ENCODE assay signal across 28 cellular contexts in genomic region chr5:174799146-174799545, GRCh38.
A peak's percentile ranks its signal among the peaks of the same experiment; 100 is the strongest.
DNase-seq lines count a peak whose midpoint lies in the region; ATAC-seq and TF ChIP-seq lines count a peak whose summit lies in the region.
"Had no signal": no experiment of that assay in that cellular context is flagged by ENCODE, and none has a peak within 500 bp of the region (broad histone marks: within the 10 kb centered on the region; RNA-seq: fewer than 3 reads in every experiment).

No MANE protein-coding gene starts in this region.

- no peak overlapping the region for H4K8ac ChIP-seq in trophoblast cell (ENCODE audit: low read depth, low read length)

- DNase-seq in Daoy (ENCODE audit: low read depth): peak; percentile 69
- DNase-seq in T1000 (lab: John Stamatoyannopoulos, UW): peak; percentile 4
- peak; percentile 43 for DNase-seq in fibroblast of peridontal ligament (ENCODE audit: extremely low read depth)
- DNase-seq in trophoblast cell: no peak
- DNase-seq in right atrium auricular region (ENCODE audit: low spot score): no peak
- DNase-seq in mucosa of descending colon: no peak
- DNase-seq: activated CD8-positive, alpha-beta T cell treated with anti-CD3 and anti-CD28 coated beads, Interleukin-2, amount 10 ng/mL, durations not matched to agents 7 days and 5 days; activated naive CD4-positive, alpha-beta T cell treated with anti-CD3 and anti-CD28 coated beads, Interleukin-2, amount 10 ng/mL, durations not matched to agents 7 days and 5 days; activated T-cell treated with anti-CD3 and anti-CD28 coated beads, Interleukin-2, amount 50 U/mL, for 4 hours; aorta; colonic mucosa; COR-L47; DMS79 treated with DMSO at 0.1 percent for 48 hours; foreskin melanocyte; hypothalamus; islet precursor cell; mesendoderm; NCI-H1048; NCI-H2029; sigmoid colon; T-helper 9 cell had no signal

- H3K4me3 ChIP-seq in trophoblast cell (ENCODE audit: low read depth, low read length) (no peak overlapping the region), right atrium auricular region (no peak overlapping the region), mucosa of descending colon (no peak overlapping the region)
- H3K4me3 ChIP-seq: colonic mucosa, HAP-1, sigmoid colon, thoracic aorta had no signal

- H3K79me2 ChIP-seq in trophoblast cell (ENCODE audit: control insufficient read depth, insufficient read depth, low read length, poor library complexity): no peaks in the 10 kb centered on the region

- H3K36me3 ChIP-seq in trophoblast cell (ENCODE audit: control insufficient read depth in 1 of 2, insufficient read depth in 2 of 2, low read length in 2 of 2) (no peaks in the 10 kb centered on the region), right atrium auricular region (no peaks in the 10 kb centered on the region), mucosa of descending colon (ENCODE audit: low read depth) (no peaks in the 10 kb centered on the region)
- H3K36me3 ChIP-seq: colonic mucosa, HAP-1, sigmoid colon, thoracic aorta had no signal

- H2BK5ac ChIP-seq in trophoblast cell (ENCODE audit: low read depth, low read length, poor library complexity): no peak overlapping the region

- no peak overlapping the region for H3K9ac ChIP-seq in trophoblast cell (ENCODE audit: low read length)

- H4K91ac ChIP-seq in trophoblast cell (ENCODE audit: low read depth, low read length): peak overlapping the region; percentile 22

- H3K4ac ChIP-seq in trophoblast cell (ENCODE audit: low read depth, low read length): no peak overlapping the region

- TF ChIP-seq CTCF in right atrium auricular region (IDR thresholded peaks at IDR 0.05) (no peak), mucosa of descending colon (IDR thresholded peaks at IDR 0.05) (no peak)

- peaks cover 0 to 6% of the 10 kb centered on the region in 2 experiments for H3K4me1 ChIP-seq in trophoblast cell (ENCODE audit: control insufficient read depth in 1 of 2, insufficient read depth in 2 of 2, low read length in 2 of 2)
- no peaks in the 10 kb centered on the region for H3K4me1 ChIP-seq in right atrium auricular region
- no peaks in the 10 kb centered on the region for H3K4me1 ChIP-seq in mucosa of descending colon (ENCODE audit: low read depth)
- H3K4me1 ChIP-seq: colonic mucosa, HAP-1, sigmoid colon had no signal

- no peak overlapping the region for H3K14ac ChIP-seq in trophoblast cell (ENCODE audit: low read length)

- intact Hi-C loops in mucosa of descending colon (cut with DNase I, micrococcal nuclease): loop anchor here in 1 of 2 donors (10.0 kb wide), 1 partner anchor 384 kb away; no protein-coding TSS in a partner anchor

- H2AK5ac ChIP-seq in trophoblast cell (ENCODE audit: low read length): peak overlapping the region; percentile 52

- no peak overlapping the region for H2BK120ac ChIP-seq in trophoblast cell (ENCODE audit: insufficient read depth, low read length, poor library complexity)

- H2AFZ ChIP-seq in trophoblast cell (ENCODE audit: insufficient read depth, low read length, poor library complexity): peak overlapping the region; percentile 3

- no peak overlapping the region for H4K12ac ChIP-seq in trophoblast cell (ENCODE audit: low read depth, low read length)

- H3K9me3 ChIP-seq in trophoblast cell (ENCODE audit: insufficient read depth, low read depth, low read length) (no peaks in the 10 kb centered on the region), right atrium auricular region (no peaks in the 10 kb centered on the region), mucosa of descending colon (no peaks in the 10 kb centered on the region)
- H3K9me3 ChIP-seq: colonic mucosa, HAP-1, sigmoid colon had no signal

- no peak overlapping the region for H3K4me2 ChIP-seq in trophoblast cell (ENCODE audit: low read length)

- H3K18ac ChIP-seq in trophoblast cell (ENCODE audit: low read length): no peak overlapping the region

- H3K27me3 ChIP-seq in trophoblast cell (ENCODE audit: insufficient read depth, low read length): no peaks in the 10 kb centered on the region
- H3K27me3 ChIP-seq in right atrium auricular region: no peaks in the 10 kb centered on the region
- H3K27me3 ChIP-seq: colonic mucosa had no signal

- no peak for ATAC-seq in HG02938 (IDR thresholded peaks at IDR 0.05; ENCODE audit: unreplicated experiment)
- no peak for ATAC-seq in GM21381 (IDR thresholded peaks at IDR 0.05; ENCODE audit: unreplicated experiment)
- no peak for ATAC-seq in mucosa of descending colon
- ATAC-seq: activated CD4-positive, CD25-positive, alpha-beta regulatory T cell treated with anti-CD3 and anti-CD28 coated beads, Interleukin-2, amount 50 U/mL, for 24 hours; activated CD8-positive, alpha-beta T cell treated with anti-CD3 and anti-CD28 coated beads, Interleukin-2, amount 10 ng/mL, durations not matched to agents 7 days and 5 days; activated T-cell treated with anti-CD3 and anti-CD28 coated beads, Interleukin-2, amount 50 U/mL, for 4 hours; Panc1; stimulated activated effector memory CD8-positive, alpha-beta T cell treated with anti-CD3 and anti-CD28 coated beads, Interleukin-12 subunit alpha, Interleukin-12 subunit beta, amount 100 ng/mL, for 72 hours had no signal

- H3K79me1 ChIP-seq in trophoblast cell (ENCODE audit: low read length): no peaks in the 10 kb centered on the region

- no peak overlapping the region for H3K23ac ChIP-seq in trophoblast cell (ENCODE audit: low read length)

- WGBS in trophoblast cell (ENCODE audit: extremely low coverage, insufficient coverage, insufficient read length): no CpG with 5 or more reads among the region's 8 CpGs

- H3K27ac ChIP-seq in trophoblast cell (ENCODE audit: low read depth, low read length): no peak overlapping the region
- H3K27ac ChIP-seq in right atrium auricular region: no peak overlapping the region
- H3K27ac ChIP-seq: colonic mucosa, sigmoid colon, thoracic aorta had no signal

- no peak overlapping the region for H2BK12ac ChIP-seq in trophoblast cell (ENCODE audit: low read length)

Comparison
In these comparisons a context has a peak if more than half of its experiments do, and no peak if none do; other contexts are left out.
1. DNase-seq: peak in Daoy (single experiment), T1000 (single experiment) and fibroblast of peridontal ligament (single experiment); none in trophoblast cell (0 of 2), right atrium auricular region (single experiment) and mucosa of descending colon (0 of 3).